Comparison of ENCODE assay signal across 18 cellular contexts in the genomic region with DNA sequence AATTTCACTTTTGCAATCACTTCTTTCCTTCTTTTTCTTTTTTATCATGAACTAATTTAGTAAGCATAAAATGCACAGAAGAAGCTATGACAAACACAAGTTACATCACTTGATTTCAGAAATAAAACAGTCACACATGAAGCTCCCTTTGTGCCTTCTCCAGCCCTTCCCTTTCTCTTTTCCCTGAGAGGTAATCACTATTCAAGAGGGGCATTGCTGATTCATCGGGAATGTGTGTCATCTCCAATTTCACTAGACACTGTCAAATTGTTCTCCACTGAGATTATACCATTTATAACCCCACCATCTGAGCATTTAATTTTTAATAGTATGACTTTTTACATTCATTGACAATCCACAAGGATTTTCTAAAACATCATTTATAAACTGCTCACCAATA.
DNase-seq lines count a peak whose midpoint lies in the region; ATAC-seq lines count a peak whose summit lies in the region.
"Had no signal": no experiment of that assay in that cellular context is flagged by ENCODE, and none has a peak within 500 bp of the region (broad histone marks: within the 10 kb centered on the region; RNA-seq: fewer than 3 reads in every experiment).

No MANE protein-coding gene starts in this region.

- ATAC-seq in HG03280 (IDR thresholded peaks at IDR 0.05; ENCODE audit: unreplicated experiment) (no peak), GM21515 (IDR thresholded peaks at IDR 0.05; ENCODE audit: unreplicated experiment) (no peak)
- ATAC-seq: psoas muscle had no signal

- DNase-seq in EL (peak; percentile 33), M059J (ENCODE audit: low read depth) (peak; percentile 12), astrocyte of the hippocampus (ENCODE audit: low read depth, low spot score) (peak; percentile 12), kidney tubule cell (ENCODE audit: low spot score) (peak; percentile 28), T-helper 9 cell (no peak), 8988T (no peak)
- DNase-seq: activated B cell treated with CpG ODN at 0.5 μM for 24 hours; activated CD8-positive, alpha-beta memory T cell treated with anti-CD3 and anti-CD28 coated beads for 24 hours; effector CD4-positive, alpha-beta T cell; islet precursor cell; NCI-H146; psoas muscle; SIG-M5; small intestine; stimulated activated CD4-positive, alpha-beta T cell treated with anti-CD3 and anti-CD28 coated beads, Interleukin-4, amount 100 ng/mL, for 1 hour; T-helper 2 cell had no signal

Comparison
In these comparisons a context has a peak if more than half of its experiments do, and no peak if none do; other contexts are left out.
1. DNase-seq: peak in EL (single experiment), M059J (single experiment), astrocyte of the hippocampus (single experiment) and kidney tubule cell (single experiment); none in T-helper 9 cell (single experiment) and 8988T (single experiment).